In genomic region chr3:30043156-30043555, GRCh38 we compare ENCODE assay signal across 12 cellular contexts.
"Had no signal": no experiment of that assay in that cellular context is flagged by ENCODE, and none has a peak within 500 bp of the region (broad histone marks: within the 10 kb centered on the region; RNA-seq: fewer than 3 reads in every experiment).

No MANE protein-coding gene starts in this region.

- H3K36me3 ChIP-seq: brain microvascular endothelial cell, esophagus muscularis mucosa, ovary, thoracic aorta, vagina had no signal

- H3K27ac Mint-ChIP-seq: memory B cell; stimulated activated naive CD8-positive, alpha-beta T cell treated with anti-CD3 and anti-CD28 coated beads, Interleukin-15, amount 100 ng/mL, for 72 hours had no signal

- H3K4me1 ChIP-seq: vagina had no signal

- DNase-seq: activated CD4-positive, alpha-beta T cell treated with anti-CD3 and anti-CD28 coated beads, Interleukin-2, amount 50 U/mL, for 1 hour; activated naive CD4-positive, alpha-beta T cell treated with anti-CD3 and anti-CD28 coated beads, Interleukin-2, amount 50 U/mL, for 16 hours; brain microvascular endothelial cell; foreskin fibroblast; ovary; stimulated activated CD4-positive, alpha-beta T cell treated with anti-CD3 and anti-CD28 coated beads, Interleukin-15, amount 100 ng/mL, for 24 hours; stimulated activated CD4-positive, alpha-beta T cell treated with anti-CD3 and anti-CD28 coated beads, Interleukin-4, amount 100 ng/mL, for 4 hours; stimulated activated naive CD8-positive, alpha-beta T cell treated with anti-CD3 and anti-CD28 coated beads, Interleukin-15, amount 100 ng/mL, for 72 hours had no signal

- H3K9me3 Mint-ChIP-seq: memory B cell; stimulated activated naive CD8-positive, alpha-beta T cell treated with anti-CD3 and anti-CD28 coated beads, Interleukin-15, amount 100 ng/mL, for 72 hours had no signal

- H3K27me3 ChIP-seq: brain microvascular endothelial cell, esophagus muscularis mucosa, ovary, vagina had no signal

- H3K36me3 Mint-ChIP-seq: memory B cell had no signal

- H3K4me3 ChIP-seq: esophagus muscularis mucosa, ovary, thoracic aorta, vagina had no signal

- H3K9me3 ChIP-seq: esophagus muscularis mucosa, ovary, thoracic aorta, vagina had no signal

- H3K27ac ChIP-seq: brain microvascular endothelial cell, esophagus muscularis mucosa, ovary, thoracic aorta, vagina had no signal

- H3K4me3 Mint-ChIP-seq: memory B cell; stimulated activated naive CD8-positive, alpha-beta T cell treated with anti-CD3 and anti-CD28 coated beads, Interleukin-15, amount 100 ng/mL, for 72 hours had no signal

- H3K4me1 Mint-ChIP-seq: stimulated activated naive CD8-positive, alpha-beta T cell treated with anti-CD3 and anti-CD28 coated beads, Interleukin-15, amount 100 ng/mL, for 72 hours had no signal

- ATAC-seq: stimulated activated naive CD8-positive, alpha-beta T cell treated with anti-CD3 and anti-CD28 coated beads, Interleukin-15, amount 100 ng/mL, for 72 hours had no signal
